29 cellular contexts compared by ENCODE assay signal in the genomic region with DNA sequence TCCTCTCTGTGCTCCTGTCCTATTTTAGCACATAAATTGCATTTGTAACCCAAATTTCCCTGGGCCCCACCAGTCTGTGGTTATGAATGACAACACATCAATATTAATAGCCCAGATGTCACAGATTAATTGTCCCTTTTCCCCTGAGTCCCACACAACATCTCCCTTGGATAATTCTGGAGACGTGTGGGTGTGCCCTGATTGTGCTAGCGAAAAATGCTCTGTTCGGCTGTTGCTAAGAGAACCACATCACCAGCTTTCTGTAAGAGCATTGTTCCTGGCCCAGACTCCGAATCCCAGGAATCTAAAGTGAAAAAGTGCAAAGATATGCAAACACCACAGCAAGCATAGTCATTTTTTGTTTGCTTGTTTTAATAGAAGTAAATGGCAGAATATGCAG.
"Had no signal": no experiment of that assay in that cellular context is flagged by ENCODE, and none has a peak within 500 bp of the region (broad histone marks: within the 10 kb centered on the region; RNA-seq: fewer than 3 reads in every experiment).

No MANE protein-coding gene starts in this region.

- H3K9me3 ChIP-seq: gastrocnemius medialis, pancreas, prostate gland, stomach, suprapubic skin, tibial artery, upper lobe of right lung had no signal

- H2AFZ ChIP-seq: hepatocyte had no signal

- H3K27ac ChIP-seq: brain microvascular endothelial cell, gastrocnemius medialis, hepatocyte, pancreas, prostate gland, stomach, suprapubic skin, tibial artery, upper lobe of right lung had no signal

- H3K4me2 ChIP-seq: hepatocyte had no signal

- H3K27me3 ChIP-seq: hepatocyte had no signal

- H3K36me3 ChIP-seq: brain microvascular endothelial cell, gastrocnemius medialis, pancreas, prostate gland, stomach, suprapubic skin, tibial artery, upper lobe of right lung had no signal

- H3K4me3 Mint-ChIP-seq: activated naive CD4-positive, alpha-beta T cell treated with anti-CD3 and anti-CD28 coated beads, Interleukin-2, amount 10 ng/mL, durations not matched to agents 7 days and 5 days; activated naive CD8-positive, alpha-beta T cell treated with anti-CD3 and anti-CD28 coated beads, Interleukin-2, amount 10 ng/mL, durations not matched to agents 7 days and 5 days; dendritic cell treated with granulocyte-macrophage colony-stimulating factor and Interleukin-4, amounts not matched to agents 40 ng/mL and 50 ng/mL, for 4 days; mesothelial cell of epicardium; natural killer cell; stimulated activated naive B cell treated with anti-CD40 and anti-IgM and Interleukin-4, amounts not matched to agents 10 μg/mL and 1 μg/mL and 100 μg/mL, for 72 hours; T-helper 2 cell treated with Interferon-gamma antibody and Interleukin-4, amounts not matched to agents 5 μg/mL and 100 μg/mL, for 36 hours had no signal

- H3K4me1 Mint-ChIP-seq: natural killer cell; stimulated activated naive B cell treated with anti-CD40 and anti-IgM and Interleukin-4, amounts not matched to agents 10 μg/mL and 1 μg/mL and 100 μg/mL, for 72 hours had no signal

- H3K4me3 ChIP-seq: gastrocnemius medialis, hepatocyte, pancreas, prostate gland, stomach, suprapubic skin, tibial artery, upper lobe of right lung had no signal

- H3K4me1 ChIP-seq: gastrocnemius medialis, pancreas, prostate gland, stomach, suprapubic skin, tibial artery, upper lobe of right lung had no signal

- H3K79me2 ChIP-seq: hepatocyte had no signal

- DNase-seq: activated CD4-positive, alpha-beta T cell treated with anti-CD3 and anti-CD28 coated beads for 4 hours; activated CD4-positive, alpha-beta T cell treated with anti-CD3 and anti-CD28 coated beads, Interleukin-2, amount 50 U/mL, for 4 hours; activated CD8-positive, alpha-beta memory T cell treated with anti-CD3 and anti-CD28 coated beads for 24 hours; activated effector memory CD4-positive, alpha-beta T cell treated with Interleukin-2 at 50 U/mL for 16 hours; activated naive CD4-positive, alpha-beta T cell treated with anti-CD3 and anti-CD28 coated beads, Interleukin-2, amount 10 ng/mL, durations not matched to agents 7 days and 5 days; activated naive CD8-positive, alpha-beta T cell treated with anti-CD3 and anti-CD28 coated beads, Interleukin-2, amount 10 ng/mL, durations not matched to agents 7 days and 5 days; brain microvascular endothelial cell; central memory CD4-positive, alpha-beta T cell; effector memory CD4-positive, alpha-beta T cell; erythroblast; gastrocnemius medialis; glutamatergic neuron; left colon; mammary epithelial cell; natural killer cell; pancreas; stimulated activated CD4-positive, alpha-beta T cell treated with anti-CD3 and anti-CD28 coated beads, Interleukin-15, amount 100 ng/mL, for 24 hours; stimulated activated CD4-positive, alpha-beta T cell treated with anti-CD3 and anti-CD28 coated beads, Interleukin-2, amount 100 ng/mL, for 24 hours; stimulated activated naive B cell treated with anti-CD40 and anti-IgM and Interleukin-4, amounts not matched to agents 10 μg/mL and 1 μg/mL and 100 μg/mL, for 72 hours; stomach; T-helper 1 cell; tibial artery; upper lobe of right lung had no signal

- H3K9me3 Mint-ChIP-seq: activated naive CD4-positive, alpha-beta T cell treated with anti-CD3 and anti-CD28 coated beads, Interleukin-2, amount 10 ng/mL, durations not matched to agents 7 days and 5 days; activated naive CD8-positive, alpha-beta T cell treated with anti-CD3 and anti-CD28 coated beads, Interleukin-2, amount 10 ng/mL, durations not matched to agents 7 days and 5 days; dendritic cell treated with granulocyte-macrophage colony-stimulating factor and Interleukin-4, amounts not matched to agents 40 ng/mL and 50 ng/mL, for 4 days; natural killer cell; stimulated activated naive B cell treated with anti-CD40 and anti-IgM and Interleukin-4, amounts not matched to agents 10 μg/mL and 1 μg/mL and 100 μg/mL, for 72 hours; T-helper 2 cell treated with Interferon-gamma antibody and Interleukin-4, amounts not matched to agents 5 μg/mL and 100 μg/mL, for 36 hours had no signal

- H3K36me3 Mint-ChIP-seq: activated naive CD4-positive, alpha-beta T cell treated with anti-CD3 and anti-CD28 coated beads, Interleukin-2, amount 10 ng/mL, durations not matched to agents 7 days and 5 days; activated naive CD8-positive, alpha-beta T cell treated with anti-CD3 and anti-CD28 coated beads, Interleukin-2, amount 10 ng/mL, durations not matched to agents 7 days and 5 days; mesothelial cell of epicardium; natural killer cell; stimulated activated naive B cell treated with anti-CD40 and anti-IgM and Interleukin-4, amounts not matched to agents 10 μg/mL and 1 μg/mL and 100 μg/mL, for 72 hours had no signal

- H3K27ac Mint-ChIP-seq: activated naive CD4-positive, alpha-beta T cell treated with anti-CD3 and anti-CD28 coated beads, Interleukin-2, amount 10 ng/mL, durations not matched to agents 7 days and 5 days; activated naive CD8-positive, alpha-beta T cell treated with anti-CD3 and anti-CD28 coated beads, Interleukin-2, amount 10 ng/mL, durations not matched to agents 7 days and 5 days; dendritic cell treated with granulocyte-macrophage colony-stimulating factor and Interleukin-4, amounts not matched to agents 40 ng/mL and 50 ng/mL, for 4 days; mesothelial cell of epicardium; natural killer cell; stimulated activated naive B cell treated with anti-CD40 and anti-IgM and Interleukin-4, amounts not matched to agents 10 μg/mL and 1 μg/mL and 100 μg/mL, for 72 hours; T-helper 2 cell treated with Interferon-gamma antibody and Interleukin-4, amounts not matched to agents 5 μg/mL and 100 μg/mL, for 36 hours had no signal

- ATAC-seq: gastrocnemius medialis; left colon; natural killer cell; pancreas; stimulated activated naive B cell treated with anti-CD40 and anti-IgM and Interleukin-4, amounts not matched to agents 10 μg/mL and 1 μg/mL and 100 μg/mL, for 72 hours; upper lobe of right lung had no signal
